Comparison of ENCODE assay signal across 18 cellular contexts in genomic region chr19:1616875-1617274, GRCh38. TPM values are rescaled to one million over a fixed set of nuclear protein-coding genes. Genes with fewer than 3 reads are reported as not detected.
DNase-seq lines count a peak whose midpoint lies in the region; ATAC-seq and TF ChIP-seq lines count a peak whose summit lies in the region.
"Had no signal": no experiment of that assay in that cellular context is flagged by ENCODE, and none has a peak within 500 bp of the region (broad histone marks: within the 10 kb centered on the region; RNA-seq: fewer than 3 reads in every experiment).

No MANE protein-coding gene starts in this region.

- H3K27me3 ChIP-seq in A673 (replicated peaks; ENCODE audit: insufficient read depth, low read depth, low read length, poor library complexity) = no peaks in the 10 kb centered on the region
- no peaks in the 10 kb centered on the region for H3K27me3 ChIP-seq in AG04450 (ENCODE audit: control insufficient read depth, insufficient read depth, low read length)
- no peaks in the 10 kb centered on the region for H3K27me3 ChIP-seq in endodermal cell (ENCODE audit: control insufficient read depth, insufficient read depth, low read length, poor library complexity, severe bottlenecking)
- H3K27me3 ChIP-seq: ovary, SJCRH30 had no signal

- H3K27ac ChIP-seq in A673 (ENCODE audit: low read depth, low read length, poor library complexity, severe bottlenecking) = no peak overlapping the region
- peak overlapping the region; percentile 31 for H3K27ac ChIP-seq in AG04450 (ENCODE audit: low read depth, low read length)
- H3K27ac ChIP-seq in RWPE1 = peak overlapping the region; percentile 41
- no peak overlapping the region for H3K27ac ChIP-seq in endodermal cell (ENCODE audit: low read depth, low read length)
- H3K27ac ChIP-seq: ovary, SJCRH30, skin epidermis had no signal

- H3K9me3 Mint-ChIP-seq in endodermal cell = no peaks in the 10 kb centered on the region
- H3K9me3 Mint-ChIP-seq: H9 had no signal

- H3K4me1 ChIP-seq in A673 (ENCODE audit: insufficient read depth, low read length, poor library complexity, severe bottlenecking) (no peaks in the 10 kb centered on the region), endodermal cell (ENCODE audit: control insufficient read depth, insufficient read depth, low read length) (no peaks in the 10 kb centered on the region)
- H3K4me1 ChIP-seq: SJCRH30 had no signal

- H3K36me3 ChIP-seq in A673 (ENCODE audit: insufficient read depth, low read length, poor library complexity, severe bottlenecking) = peaks cover 92% of the 10 kb centered on the region
- H3K36me3 ChIP-seq in endodermal cell (ENCODE audit: control insufficient read depth, insufficient read depth, low read length) = peaks cover 76% of the 10 kb centered on the region
- H3K36me3 ChIP-seq: ovary had no signal

- H3K27me3 Mint-ChIP-seq in endodermal cell (ENCODE audit: insufficient read depth) = no peaks in the 10 kb centered on the region

- H3K9me3 ChIP-seq in A673 (ENCODE audit: low read depth, low read length, poor library complexity, severe bottlenecking) (no peaks in the 10 kb centered on the region), AG04450 (ENCODE audit: control insufficient read depth, insufficient read depth, low read length) (no peaks in the 10 kb centered on the region; the same call in 1 of the 2 replicates), endodermal cell (ENCODE audit: control insufficient read depth, low read length) (no peaks in the 10 kb centered on the region)
- H3K9me3 ChIP-seq: ovary, SJCRH30 had no signal

- ATAC-seq in HG02981 (IDR thresholded peaks at IDR 0.05; ENCODE audit: unreplicated experiment) (no peak), GM18873 (IDR thresholded peaks at IDR 0.05; ENCODE audit: low FRiP score, unreplicated experiment) (no peak)
- ATAC-seq: HepG2 had no signal

- no peaks in the 10 kb centered on the region for H3K4me1 Mint-ChIP-seq in endodermal cell

- peak overlapping the region; percentile 7 for H3K27ac Mint-ChIP-seq in endodermal cell

- WGBS in endodermal cell (ENCODE audit: insufficient coverage in 1 of 2, insufficient read length in 1 of 2), 2 experiments = 76 to 81% methylated on average over 3 to 4 of the region's 4 CpGs

- intact Hi-C loops in A673 (cut with micrococcal nuclease; ENCODE audit: unreplicated experiment) = no loop called here

- CTCF ChIA-PET in A673 (lab: Charles Lee) (no interaction called here), AG04450 (lab: Charles Lee) (interaction anchor here (0.6 to 1.2 kb wide), 2 partner anchors 11 to 34 kb away, joined by 3 read pairs; no protein-coding TSS in a partner anchor), RWPE1 (lab: Yijun Ruan, JAX) (interaction anchor here (0.6 to 1.0 kb wide), 2 partner anchors 26 to 71 kb away, joined by 3 to 5 read pairs; no protein-coding TSS in a partner anchor)

- H3K4me3 ChIP-seq in A673 (ENCODE audit: low read depth, low read length, poor library complexity, severe bottlenecking) (no peak overlapping the region), AG04450 (ENCODE audit: low read depth, low read length) (no peak overlapping the region), endodermal cell (ENCODE audit: low read length) (no peak overlapping the region)
- H3K4me3 ChIP-seq: ovary, SJCRH30, skin epidermis had no signal

- POLR2A ChIA-PET in A673 (lab: Charles Lee; ENCODE audit: low non-redundant PET) = no interaction called here
- POLR2A ChIA-PET in AG04450 (lab: Yijun Ruan, JAX) = interaction anchor here (0.5 kb wide), 1 partner anchor 347 kb away, joined by 5 read pairs; no protein-coding TSS in a partner anchor
- POLR2A ChIA-PET in RWPE1 (lab: Yijun Ruan, JAX; ENCODE audit: low non-redundant PET) = no interaction called here

- peak; percentile 44 for DNase-seq in A673 (ENCODE audit: low spot score)
- no peak for DNase-seq in AG04450 (ENCODE audit: low read depth, low spot score)
- DNase-seq in RWPE1 (ENCODE audit: low spot score) = no peak
- DNase-seq in endodermal cell = no peak
- DNase-seq in SKM-1 treated with dmso at 0.1 percent for 144 hours (lab: John Stamatoyannopoulos, UW; ENCODE audit: unreplicated experiment) = no peak
- DNase-seq in NCI-H1105 treated with DMSO at 0.1 percent for 48 hours (lab: John Stamatoyannopoulos, UW) = no peak
- DNase-seq: amygdala; H9; mesendoderm; NCI-H1048; NCI-H2227 treated with DMSO at 0.1 percent for 48 hours; NK-92 treated with Interleukin-12 subunit alpha and Interleukin-12 subunit beta, amount 100 ng/mL, for 24 hours; ovary; SJCRH30 had no signal

- TF ChIP-seq CTCF in A673 (conservative IDR thresholded peaks at IDR 0.05; ENCODE audit: low read depth, low read length) (no peak), AG04450 (IDR thresholded peaks at IDR 0.05; ENCODE audit: low read depth, low read length) (no peak), RWPE1 (conservative IDR thresholded peaks at IDR 0.05; ENCODE audit: low read depth) (no peak), endodermal cell (conservative IDR thresholded peaks at IDR 0.05) (no peak)

- H3K36me3 Mint-ChIP-seq in endodermal cell (ENCODE audit: low read depth) = peaks cover 67% of the 10 kb centered on the region

- H3K9ac ChIP-seq in endodermal cell (ENCODE audit: extremely low read depth, low read length, poor library complexity, severe bottlenecking) = no peak overlapping the region

- H3K4me3 Mint-ChIP-seq in endodermal cell = no peak overlapping the region
- H3K4me3 Mint-ChIP-seq: H9 had no signal

- BruUV-seq in A673 (replicated peaks; lab: Mats Ljungman, UMichigan) = no TSS peak

RNA-seq across cellular contexts. Expression of gene UQCR11, which starts 11.6 kb away (rescaled TPM):
- 256 and 258 TPM in 2 replicates for total RNA-seq in A673 (2021)
- polyA plus RNA-seq in AG04450 (2011; rRNA removed) = 153 and 166 TPM in 2 replicates
- 25.5 and 26.5 TPM in 2 replicates for polyA minus RNA-seq in AG04450 (2011; rRNA and poly(A)+ RNA removed)
- 100 to 1,000 TPM; 171 to 195 TPM for total RNA-seq in endodermal cell
- 139 TPM for polyA plus RNA-seq in endodermal cell (2013, experiment 1 of 2)
- 137 TPM for polyA plus RNA-seq in endodermal cell (2013, experiment 2 of 2)

RNA-seq across cellular contexts. Expression of gene MBD3, which starts 24.2 kb away (rescaled TPM):
- total RNA-seq in A673 (2021) = 138 and 139 TPM in 2 replicates
- polyA plus RNA-seq in AG04450 (2011; rRNA removed) = 21.9 and 35.4 TPM in 2 replicates
- polyA minus RNA-seq in AG04450 (2011; rRNA and poly(A)+ RNA removed) = 17.3 and 21.2 TPM in 2 replicates
- 100 to 1,000 TPM; 108 TPM for total RNA-seq in endodermal cell
- 61.7 TPM for polyA plus RNA-seq in endodermal cell (2013, experiment 1 of 2)
- 63.0 TPM for polyA plus RNA-seq in endodermal cell (2013, experiment 2 of 2)

RNA-seq across cellular contexts. Expression of gene TCF3, which starts 35.5 kb away (rescaled TPM):
- 333 and 361 TPM in 2 replicates for total RNA-seq in A673 (2021)
- 47.3 and 51.7 TPM in 2 replicates for polyA plus RNA-seq in AG04450 (2011; rRNA removed)
- polyA minus RNA-seq in AG04450 (2011; rRNA and poly(A)+ RNA removed) = 26.7 and 35.4 TPM in 2 replicates
- total RNA-seq in endodermal cell = 100 to 1,000 TPM; 233 to 268 TPM
- 225 TPM for polyA plus RNA-seq in endodermal cell (2013, experiment 1 of 2)
- polyA plus RNA-seq in endodermal cell (2013, experiment 2 of 2) = 225 TPM

RNA-seq across cellular contexts. Expression of gene MEX3D, which starts 48.8 kb away (rescaled TPM):
- 60.0 and 65.4 TPM in 2 replicates for total RNA-seq in A673 (2021)
- polyA plus RNA-seq in AG04450 (2011; rRNA removed) = 5.4 and 6.2 TPM in 2 replicates
- 10.9 and 11.6 TPM in 2 replicates for polyA minus RNA-seq in AG04450 (2011; rRNA and poly(A)+ RNA removed)
- total RNA-seq in endodermal cell = 100 to 1,000 TPM in 1 of 2 donors, 10 to 100 TPM in 1; 94.1 to 103 TPM
- polyA plus RNA-seq in endodermal cell (2013, experiment 1 of 2) = 50.7 TPM
- polyA plus RNA-seq in endodermal cell (2013, experiment 2 of 2) = 52.4 TPM

Comparison
In these comparisons a context has a peak if more than half of its experiments do, and no peak if none do; other contexts are left out.
1. H3K27ac ChIP-seq: peak in AG04450 (single experiment) and RWPE1 (single experiment); none in A673 (single experiment) and endodermal cell (single experiment).